In the genomic region with DNA sequence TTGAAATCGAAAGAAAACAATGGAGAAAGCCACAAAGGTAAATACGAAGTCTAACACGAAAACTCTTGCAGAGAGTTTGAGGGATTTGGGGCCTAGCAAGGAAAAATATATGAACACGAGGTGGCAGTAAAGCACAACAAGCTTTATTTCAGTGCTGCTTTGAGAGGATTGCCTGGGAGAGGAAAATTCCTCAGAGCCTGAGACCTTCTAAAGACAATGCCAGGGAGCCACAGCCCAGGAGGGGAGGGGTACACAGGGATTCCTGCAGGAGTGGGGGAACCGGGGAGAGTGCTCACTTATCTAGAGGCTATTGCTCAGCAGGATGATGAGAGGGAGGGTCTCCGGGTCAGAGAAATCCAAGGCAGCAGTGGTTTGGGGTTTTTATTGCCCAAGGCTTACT, we compare ENCODE assay signal across 1 cellular context.
TF ChIP-seq lines count a peak whose summit lies in the region.

No MANE protein-coding gene starts in this region.

TF ChIP-seq in H1, 55 proteins besides CTCF, POLR2A, EP300 and RAD21 (continued from another document):
- TF ChIP-seq, protein P1, sequence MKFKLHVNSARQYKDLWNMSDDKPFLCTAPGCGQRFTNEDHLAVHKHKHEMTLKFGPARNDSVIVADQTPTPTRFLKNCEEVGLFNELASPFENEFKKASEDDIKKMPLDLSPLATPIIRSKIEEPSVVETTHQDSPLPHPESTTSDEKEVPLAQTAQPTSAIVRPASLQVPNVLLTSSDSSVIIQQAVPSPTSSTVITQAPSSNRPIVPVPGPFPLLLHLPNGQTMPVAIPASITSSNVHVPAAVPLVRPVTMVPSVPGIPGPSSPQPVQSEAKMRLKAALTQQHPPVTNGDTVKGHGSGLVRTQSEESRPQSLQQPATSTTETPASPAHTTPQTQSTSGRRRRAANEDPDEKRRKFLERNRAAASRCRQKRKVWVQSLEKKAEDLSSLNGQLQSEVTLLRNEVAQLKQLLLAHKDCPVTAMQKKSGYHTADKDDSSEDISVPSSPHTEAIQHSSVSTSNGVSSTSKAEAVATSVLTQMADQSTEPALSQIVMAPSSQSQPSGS (IDR thresholded peaks at IDR 0.05; ENCODE audit: low read length): peak; percentile 60; the same call in 1 of the 2 replicates
- no peak for TF ChIP-seq SIRT6 (IDR thresholded peaks at IDR 0.05; ENCODE audit: low read length)
- peak; percentile 67 for TF ChIP-seq BACH1 (IDR thresholded peaks at IDR 0.05; ENCODE audit: low read length)
- no peak for TF ChIP-seq BRCA1 (IDR thresholded peaks at IDR 0.05; ENCODE audit: low read depth, low read length)
- no peak for TF ChIP-seq POLR2AphosphoS5 (IDR thresholded peaks at IDR 0.05; ENCODE audit: low read depth, low read length)
- TF ChIP-seq RNF2 (IDR thresholded peaks at IDR 0.05; ENCODE audit: borderline replicate concordance, low read depth, low read length, missing control alignments, poor library complexity, severe bottlenecking): no peak
- TF ChIP-seq CHD1 (IDR thresholded peaks at IDR 0.05; ENCODE audit: low read depth, low read length): no peak
- TF ChIP-seq, protein P2, sequence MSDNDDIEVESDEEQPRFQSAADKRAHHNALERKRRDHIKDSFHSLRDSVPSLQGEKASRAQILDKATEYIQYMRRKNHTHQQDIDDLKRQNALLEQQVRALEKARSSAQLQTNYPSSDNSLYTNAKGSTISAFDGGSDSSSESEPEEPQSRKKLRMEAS (IDR thresholded peaks at IDR 0.05): 0 out of 2 replicates have a peak, but pooled peaks have one; percentile 25
- TF ChIP-seq SUZ12 (IDR thresholded peaks at IDR 0.05; ENCODE audit: low read length): no peak
- peak; percentile 42 for TF ChIP-seq CTBP2 (IDR thresholded peaks at IDR 0.05; ENCODE audit: borderline replicate concordance, insufficient read depth, insufficient read length, low read length)
- TF ChIP-seq TAF1 (IDR thresholded peaks at IDR 0.05; ENCODE audit: low read depth, low read length): peak; percentile 59; the same call in 1 of the 2 replicates
- peak; percentile 70; the same call in 1 of the 2 replicates for TF ChIP-seq TCF12 (IDR thresholded peaks at IDR 0.05; ENCODE audit: low read depth, low read length)
- TF ChIP-seq TAF7 (optimal IDR thresholded peaks at IDR 0.05; ENCODE audit: borderline replicate concordance, low read depth, low read length): peak; percentile 34
- no peak for TF ChIP-seq CREB1 (IDR thresholded peaks at IDR 0.05)
- TF ChIP-seq CHD2 (IDR thresholded peaks at IDR 0.05; ENCODE audit: low read length): peak; percentile 52; the same call in 1 of the 2 replicates
- TF ChIP-seq, protein P3, sequence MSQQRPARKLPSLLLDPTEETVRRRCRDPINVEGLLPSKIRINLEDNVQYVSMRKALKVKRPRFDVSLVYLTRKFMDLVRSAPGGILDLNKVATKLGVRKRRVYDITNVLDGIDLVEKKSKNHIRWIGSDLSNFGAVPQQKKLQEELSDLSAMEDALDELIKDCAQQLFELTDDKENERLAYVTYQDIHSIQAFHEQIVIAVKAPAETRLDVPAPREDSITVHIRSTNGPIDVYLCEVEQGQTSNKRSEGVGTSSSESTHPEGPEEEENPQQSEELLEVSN (IDR thresholded peaks at IDR 0.05): no peak
- TF ChIP-seq SIX5 (IDR thresholded peaks at IDR 0.05; ENCODE audit: low read depth, low read length): no peak
- peak; percentile 51; the same call in 1 of the 2 replicates for TF ChIP-seq YY1 (IDR thresholded peaks at IDR 0.05; ENCODE audit: low read depth, low read length)
